In genomic region chr1:164337885-164338284, GRCh38 we compare ENCODE assay signal across 16 cellular contexts.
"Had no signal": no experiment of that assay in that cellular context is flagged by ENCODE, and none has a peak within 500 bp of the region (broad histone marks: within the 10 kb centered on the region; RNA-seq: fewer than 3 reads in every experiment).

No MANE protein-coding gene starts in this region.

- H3K4me1 ChIP-seq: gastrocnemius medialis, psoas muscle, upper lobe of left lung had no signal

- H3K27me3 ChIP-seq: gastrocnemius medialis, sigmoid colon, upper lobe of left lung had no signal

- H3K4me3 Mint-ChIP-seq: activated CD4-positive, alpha-beta T cell treated with anti-CD3 and anti-CD28 coated beads, Interleukin-2, amount 10 ng/mL, durations not matched to agents 24 days and 14 days; activated naive CD4-positive, alpha-beta T cell treated with anti-CD3 and anti-CD28 coated beads, Interleukin-2, amount 10 ng/mL, durations not matched to agents 7 days and 5 days; activated T-helper 17 cell treated with anti-CD3 and anti-CD28 coated beads, Interleukin-2, amount 50 U/mL, for 72 hours; central memory CD8-positive, alpha-beta T cell; natural killer cell; T-helper 1 cell treated with Interleukin-12 subunit alpha and Interleukin-12 subunit beta and Interleukin-4 antibody, amounts not matched to agents 30 μg/mL and 1 μg/mL, for 36 hours had no signal

- H3K27ac ChIP-seq: gastrocnemius medialis, psoas muscle, sigmoid colon, upper lobe of left lung had no signal

- H3K27ac Mint-ChIP-seq: activated CD4-positive, alpha-beta T cell treated with anti-CD3 and anti-CD28 coated beads, Interleukin-2, amount 10 ng/mL, durations not matched to agents 24 days and 14 days; activated naive CD4-positive, alpha-beta T cell treated with anti-CD3 and anti-CD28 coated beads, Interleukin-2, amount 10 ng/mL, durations not matched to agents 7 days and 5 days; activated T-helper 17 cell treated with anti-CD3 and anti-CD28 coated beads, Interleukin-2, amount 50 U/mL, for 72 hours; natural killer cell; T-helper 1 cell treated with Interleukin-12 subunit alpha and Interleukin-12 subunit beta and Interleukin-4 antibody, amounts not matched to agents 30 μg/mL and 1 μg/mL, for 36 hours had no signal

- H3K27me3 Mint-ChIP-seq: activated CD4-positive, alpha-beta T cell treated with anti-CD3 and anti-CD28 coated beads, Interleukin-2, amount 10 ng/mL, durations not matched to agents 24 days and 14 days; activated naive CD4-positive, alpha-beta T cell treated with anti-CD3 and anti-CD28 coated beads, Interleukin-2, amount 10 ng/mL, durations not matched to agents 7 days and 5 days; activated T-helper 17 cell treated with anti-CD3 and anti-CD28 coated beads, Interleukin-2, amount 50 U/mL, for 72 hours; central memory CD8-positive, alpha-beta T cell had no signal

- H3K9me3 ChIP-seq: gastrocnemius medialis, mucosa of descending colon, sigmoid colon had no signal

- H3K36me3 ChIP-seq: gastrocnemius medialis, sigmoid colon, upper lobe of left lung had no signal

- DNase-seq: activated CD4-positive, alpha-beta T cell treated with anti-CD3 and anti-CD28 coated beads, Interleukin-2, amount 10 ng/mL, durations not matched to agents 24 days and 14 days; activated naive CD4-positive, alpha-beta T cell treated with anti-CD3 and anti-CD28 coated beads, Interleukin-2, amount 10 ng/mL, durations not matched to agents 7 days and 5 days; activated T-cell treated with anti-CD3 and anti-CD28 coated beads for 4 hours; effector memory CD4-positive, alpha-beta T cell; gastrocnemius medialis; mucosa of descending colon; natural killer cell; psoas muscle; sigmoid colon; stimulated activated CD4-positive, alpha-beta T cell treated with anti-CD3 and anti-CD28 coated beads, Interleukin-12 subunit alpha, Interleukin-12 subunit beta, amount 100 ng/mL, for 4 hours; stimulated activated naive CD8-positive, alpha-beta T cell treated with anti-CD3 and anti-CD28 coated beads, Interleukin-15, Interleukin-2, amounts not matched to agents 100 U/mL and 50 U/mL, for 24 hours; upper lobe of left lung had no signal

- ATAC-seq: activated T-helper 17 cell treated with anti-CD3 and anti-CD28 coated beads, Interleukin-2, amount 50 U/mL, for 72 hours; gastrocnemius medialis; mucosa of descending colon; natural killer cell; psoas muscle; stimulated activated naive CD8-positive, alpha-beta T cell treated with anti-CD3 and anti-CD28 coated beads, Interleukin-15, Interleukin-2, amounts not matched to agents 100 U/mL and 50 U/mL, for 24 hours had no signal

- H3K4me1 Mint-ChIP-seq: activated CD4-positive, alpha-beta T cell treated with anti-CD3 and anti-CD28 coated beads, Interleukin-2, amount 10 ng/mL, durations not matched to agents 24 days and 14 days; activated naive CD4-positive, alpha-beta T cell treated with anti-CD3 and anti-CD28 coated beads, Interleukin-2, amount 10 ng/mL, durations not matched to agents 7 days and 5 days; activated T-helper 17 cell treated with anti-CD3 and anti-CD28 coated beads, Interleukin-2, amount 50 U/mL, for 72 hours; central memory CD8-positive, alpha-beta T cell; natural killer cell had no signal

- H3K36me3 Mint-ChIP-seq: activated naive CD4-positive, alpha-beta T cell treated with anti-CD3 and anti-CD28 coated beads, Interleukin-2, amount 10 ng/mL, durations not matched to agents 7 days and 5 days; natural killer cell had no signal

- H3K4me3 ChIP-seq: gastrocnemius medialis, lung, mucosa of descending colon, psoas muscle, sigmoid colon, upper lobe of left lung had no signal
